ENCODE assay signal across 9 cellular contexts in the genomic region with DNA sequence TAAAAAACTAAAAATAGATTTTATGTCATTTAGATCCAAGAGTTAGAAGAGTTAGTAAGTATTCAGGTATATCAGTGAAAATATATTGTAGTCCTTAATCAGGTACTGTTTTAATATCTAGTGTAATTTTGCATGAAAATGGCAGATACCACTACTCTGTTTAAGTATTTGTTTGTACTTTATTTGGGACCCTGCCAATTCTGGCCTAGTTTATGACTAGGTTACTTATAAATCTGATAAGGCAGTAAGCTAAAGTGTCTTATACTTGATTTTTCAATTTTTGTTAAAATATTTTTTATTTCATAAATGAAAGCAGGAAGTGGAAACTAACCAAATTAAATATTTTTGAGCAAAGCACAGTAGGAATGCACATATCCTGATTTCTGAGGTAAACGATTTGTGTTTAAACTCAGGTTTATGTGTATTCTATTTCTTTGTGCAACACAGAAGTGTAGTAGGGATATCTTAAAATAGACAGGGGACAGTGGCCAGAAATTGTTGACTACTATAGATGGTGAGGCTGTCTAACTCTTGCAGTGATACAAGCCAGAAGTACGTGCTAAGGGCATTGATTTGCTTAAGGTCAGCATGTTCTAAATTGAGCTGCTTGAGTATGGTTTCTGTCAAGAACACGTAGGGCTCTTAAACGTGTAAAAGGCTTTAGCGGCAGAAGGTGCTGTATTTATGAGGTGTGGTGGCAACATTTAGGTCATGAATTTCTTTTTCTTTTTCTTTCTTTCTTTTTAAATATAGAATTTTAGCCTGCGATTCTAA. TPM values are rescaled to one million over a fixed set of nuclear protein-coding genes. Genes with fewer than 3 reads are reported as not detected.
DNase-seq lines count a peak whose midpoint lies in the region; ATAC-seq and TF ChIP-seq lines count a peak whose summit lies in the region.
"Had no signal": no experiment of that assay in that cellular context is flagged by ENCODE, and none has a peak within 500 bp of the region (broad histone marks: within the 10 kb centered on the region; RNA-seq: fewer than 3 reads in every experiment).

No MANE protein-coding gene starts in this region.

- in situ Hi-C loops in mammary epithelial cell (cut with MboI; ENCODE audit: low sequenced_read_pairs in 2 of 2): no loop called here

- H3K27ac ChIP-seq in suprapubic skin (no peak overlapping the region), mammary epithelial cell (ENCODE audit: insufficient read depth, low read depth, low read length) (no peak overlapping the region)

- BruUV-seq in mammary epithelial cell (replicated peaks; lab: Mats Ljungman, UMichigan): no TSS peak

- H3K36me3 ChIP-seq in suprapubic skin: peaks cover 27% of the 10 kb centered on the region
- H3K36me3 ChIP-seq in mammary epithelial cell (ENCODE audit: insufficient read depth, low read length): peaks cover 19% of the 10 kb centered on the region

- TF ChIP-seq CTCF in fibroblast of villous mesenchyme (IDR thresholded peaks at IDR 0.05; ENCODE audit: insufficient read depth, low read depth, low read length) (no peak), suprapubic skin (IDR thresholded peaks at IDR 0.05) (no peak), mammary epithelial cell (conservative IDR thresholded peaks at IDR 0.05 in 1 of 2, IDR thresholded peaks at IDR 0.05 in 1 of 2; ENCODE audit: extremely low read depth in 1 of 2, insufficient read depth in 1 of 2, low read depth in 1 of 2, low read length in 2 of 2) (no peak)

- DNase-seq in fibroblast of villous mesenchyme (ENCODE audit: low read depth) (peak; percentile 85), suprapubic skin (ENCODE audit: low spot score in 2 of 2) (no peak), NCI-H2081 (lab: John Stamatoyannopoulos, UW) (no peak), mammary epithelial cell (no peak), 8988T (no peak)
- DNase-seq in activated effector memory CD4-positive, alpha-beta T cell treated with anti-CD3 and anti-CD28 coated beads, Interleukin-2, amount 50 U/mL, for 16 hours: no peak
- DNase-seq: NCI-H446 treated with DMSO at 0.1 percent for 48 hours had no signal

- intact Hi-C loops in mammary epithelial cell (cut with micrococcal nuclease): no loop called here

- H3K9ac ChIP-seq in mammary epithelial cell (ENCODE audit: insufficient read depth, low read length): no peak overlapping the region

- ATAC-seq in GM19397 (IDR thresholded peaks at IDR 0.05; ENCODE audit: unreplicated experiment): peak; percentile 79
- ATAC-seq in HG03139 (IDR thresholded peaks at IDR 0.05; ENCODE audit: unreplicated experiment): peak; percentile 47

- no peak for TF ChIP-seq POLR2A in suprapubic skin (IDR thresholded peaks at IDR 0.05)

- H3K9me3 ChIP-seq in suprapubic skin: no peaks in the 10 kb centered on the region
- H3K9me3 ChIP-seq in mammary epithelial cell (replicated peaks; ENCODE audit: insufficient read depth, low read length): no peaks in the 10 kb centered on the region

- peaks cover 93% of the 10 kb centered on the region for H3K79me2 ChIP-seq in mammary epithelial cell (ENCODE audit: insufficient read depth, low read length)

- CTCF ChIA-PET in mammary epithelial cell (lab: Charles Lee; ENCODE audit: low non-redundant PET): no interaction called here

- H3K4me2 ChIP-seq in mammary epithelial cell (ENCODE audit: insufficient read depth, low read depth, low read length): no peak overlapping the region

- peaks cover 20% of the 10 kb centered on the region for H3K4me1 ChIP-seq in suprapubic skin
- no peaks in the 10 kb centered on the region for H3K4me1 ChIP-seq in mammary epithelial cell (ENCODE audit: insufficient read depth, low read length)

- H3K27me3 ChIP-seq in suprapubic skin (no peaks in the 10 kb centered on the region), mammary epithelial cell (ENCODE audit: insufficient read depth, low read length) (no peaks in the 10 kb centered on the region)

- no peak overlapping the region for H3K4me3 ChIP-seq in fibroblast of villous mesenchyme (ENCODE audit: low read depth, low read length)
- H3K4me3 ChIP-seq in suprapubic skin: no peak overlapping the region
- H3K4me3 ChIP-seq in mammary epithelial cell (replicated peaks in 1 of 3; ENCODE audit: insufficient read depth in 1 of 3, low read depth in 2 of 3, low read length in 3 of 3): no peak overlapping the region

- no peaks in the 10 kb centered on the region for H4K20me1 ChIP-seq in mammary epithelial cell (ENCODE audit: insufficient read depth, low read length)

- 57% methylated on average over 6 of the region's 6 CpGs for WGBS in suprapubic skin
- whole genome bisulfite sequencing in mammary epithelial cell (ENCODE audit: low coverage, missing lambda C conversion rate): 91% methylated on average over 6 of the region's 6 CpGs

- dilution Hi-C loops in mammary epithelial cell (cut with HindIII; ENCODE audit: low sequenced_read_pairs): no loop called here

- TF ChIP-seq EP300 in suprapubic skin (IDR thresholded peaks at IDR 0.05): peak; percentile 66

- no peak overlapping the region for H2AFZ ChIP-seq in mammary epithelial cell (ENCODE audit: low read depth, low read length)

RNA-seq across cellular contexts. Expression of a gene that starts 34.0 kb away (rescaled TPM):
- 75.1 and 121 TPM in 2 replicates for total RNA-seq in fibroblast of villous mesenchyme
- total RNA-seq in suprapubic skin: 100 to 1,000 TPM in 1 of 4 donors, 10 to 100 TPM in 3; 76.4 to 110 (median 90.6) TPM
- total RNA-seq in mammary epithelial cell: 100 to 1,000 TPM in 1 of 2 donors, 10 to 100 TPM in 1; 56.7 to 217 TPM
- 26.3 TPM for polyA plus RNA-seq in mammary epithelial cell
- polyA minus RNA-seq in mammary epithelial cell: 133 TPM
